In the genomic region with DNA sequence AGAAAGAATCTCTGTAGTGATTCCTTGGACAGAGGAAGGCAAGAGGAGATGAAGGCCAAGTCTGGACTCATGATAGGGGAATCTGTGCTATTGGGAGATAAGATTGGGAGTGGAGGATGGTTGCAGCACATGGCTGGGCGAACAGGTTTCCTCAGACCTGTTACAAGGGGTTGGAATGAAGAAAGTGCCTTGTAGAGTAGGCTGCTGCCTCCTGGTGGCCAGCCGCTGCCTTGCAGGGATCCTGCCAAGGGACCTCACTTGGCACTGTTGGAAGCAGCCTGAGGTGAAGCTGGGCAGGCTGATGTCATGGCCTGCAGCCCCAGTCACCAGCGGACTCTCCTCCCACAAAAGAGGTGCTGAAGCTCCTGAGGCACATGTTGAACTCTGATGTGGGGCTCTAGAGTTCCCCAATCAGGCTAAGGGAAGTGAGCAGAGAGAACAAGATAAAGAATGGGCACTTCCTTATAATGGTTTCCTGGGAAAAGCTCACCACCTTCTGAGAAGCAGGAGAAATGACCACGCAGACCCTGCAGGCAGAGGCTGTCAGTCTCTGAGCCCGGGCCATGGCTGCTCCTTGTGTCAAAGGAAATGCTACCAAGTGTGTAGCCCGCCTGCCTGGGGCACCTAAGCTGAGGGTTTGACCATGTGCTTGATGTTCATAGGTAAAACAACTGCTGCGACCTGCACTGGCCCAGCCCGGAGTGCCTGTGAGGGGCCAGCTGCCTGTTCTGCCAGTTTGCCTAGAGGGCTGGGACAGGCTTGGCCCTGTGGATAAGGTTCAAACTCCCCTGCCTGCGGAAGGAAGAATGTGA, we compare ENCODE assay signal across 8 cellular contexts. TPM values are rescaled to one million over a fixed set of nuclear protein-coding genes. Genes with fewer than 3 reads are reported as not detected.
A peak's percentile ranks its signal among the peaks of the same experiment; 100 is the strongest.
DNase-seq lines count a peak whose midpoint lies in the region; ATAC-seq and TF ChIP-seq lines count a peak whose summit lies in the region.

No MANE protein-coding gene starts in this region.

- DNase-seq in CD8-positive, alpha-beta memory T cell: peak; percentile 63 to 82 (median 69)
- DNase-seq in HFF-Myc (ENCODE audit: extremely low read depth, low read depth): peak; percentile 71
- DNase-seq in NCI-H774 (lab: John Stamatoyannopoulos, UW): peak; percentile 13
- peak; percentile 94 for DNase-seq in activated CD8-positive, alpha-beta T cell treated with anti-CD3 and anti-CD28 coated beads for 36 hours
- peak; percentile 72 for DNase-seq in effector CD8-positive, alpha-beta T cell (lab: John Stamatoyannopoulos, UW)
- peak; percentile 80 to 84 for DNase-seq in lung microvascular endothelial cell (ENCODE audit: low read depth in 2 of 2)
- peak; percentile 66 for DNase-seq in stimulated activated CD8-positive, alpha-beta memory T cell treated with anti-CD3 and anti-CD28 coated beads, Interleukin-12 subunit alpha, Interleukin-12 subunit beta, amount 100 ng/mL, for 1 hour (ENCODE audit: low read depth)

- peaks cover 46 to 56% (median 49%) of the 10 kb centered on the region in 3 donors for H3K4me1 Mint-ChIP-seq in CD8-positive, alpha-beta memory T cell
- H3K4me1 Mint-ChIP-seq in activated CD8-positive, alpha-beta T cell treated with anti-CD3 and anti-CD28 coated beads for 36 hours (ENCODE audit: low read depth): peaks cover 43% of the 10 kb centered on the region

- CTCF ChIA-PET in CD8-positive, alpha-beta memory T cell (lab: Charles Lee): interaction anchor here (0.8 to 13.9 kb wide), 13 partner anchors 8 to 1054 kb away, joined by 3 to 210 read pairs (median 4); a partner anchor contains a TSS
- CTCF ChIA-PET in activated CD8-positive, alpha-beta T cell treated with anti-CD3 and anti-CD28 coated beads for 36 hours (lab: Charles Lee): interaction anchor here (0.7 to 8.9 kb wide), 41 partner anchors 11 to 322 kb away, joined by 3 to 193 read pairs (median 4); a partner anchor contains a TSS

- peaks cover 2% of the 10 kb centered on the region for H3K36me3 ChIP-seq in CD8-positive, alpha-beta memory T cell (ENCODE audit: insufficient read depth, low read length)

- ATAC-seq in activated CD8-positive, alpha-beta T cell treated with anti-CD3 and anti-CD28 coated beads for 36 hours: peak; percentile 43
- no peak for ATAC-seq in GM19395 (IDR thresholded peaks at IDR 0.05; ENCODE audit: unreplicated experiment)

- H3K9me3 ChIP-seq in CD8-positive, alpha-beta memory T cell (ENCODE audit: low read length): no peaks in the 10 kb centered on the region

- H3K27me3 Mint-ChIP-seq in CD8-positive, alpha-beta memory T cell: peaks cover 0 to 2% of the 10 kb centered on the region in 2 donors
- no peaks in the 10 kb centered on the region for H3K27me3 Mint-ChIP-seq in activated CD8-positive, alpha-beta T cell treated with anti-CD3 and anti-CD28 coated beads for 36 hours

- TF ChIP-seq CTCF in HFF-Myc (IDR thresholded peaks at IDR 0.05; ENCODE audit: low read depth, low read length, missing control alignments): peak; percentile 98
- peak; percentile 94 for TF ChIP-seq CTCF in activated CD8-positive, alpha-beta T cell treated with anti-CD3 and anti-CD28 coated beads for 36 hours (IDR thresholded peaks at IDR 0.05)

- POLR2A ChIA-PET in CD8-positive, alpha-beta memory T cell (lab: Charles Lee): interaction anchor here (0.7 to 1.4 kb wide), 3 partner anchors 12 to 170 kb away, joined by 3 to 8 read pairs (median 4); a partner anchor contains a TSS
- POLR2A ChIA-PET in activated CD8-positive, alpha-beta T cell treated with anti-CD3 and anti-CD28 coated beads for 36 hours (lab: Charles Lee): interaction anchor here (0.6 to 2.4 kb wide), 9 partner anchors 9 to 1319 kb away, joined by 3 to 16 read pairs (median 4); a partner anchor contains a TSS

- peak overlapping the region; percentile 96 for H3K27ac ChIP-seq in CD8-positive, alpha-beta memory T cell (ENCODE audit: low read depth, low read length)

- peak overlapping the region; percentile 80 to 95 (median 90) for H3K27ac Mint-ChIP-seq in CD8-positive, alpha-beta memory T cell
- peak overlapping the region; percentile 46 for H3K27ac Mint-ChIP-seq in activated CD8-positive, alpha-beta T cell treated with anti-CD3 and anti-CD28 coated beads for 36 hours

- peak overlapping the region; percentile 90 for H3K4me3 ChIP-seq in CD8-positive, alpha-beta memory T cell (ENCODE audit: low read length)
- H3K4me3 ChIP-seq in HFF-Myc (replicated peaks; ENCODE audit: low read depth, low read length): no peak overlapping the region

- no peaks in the 10 kb centered on the region for H3K27me3 ChIP-seq in CD8-positive, alpha-beta memory T cell (ENCODE audit: insufficient read depth, low read length, poor library complexity, severe bottlenecking)

- H3K36me3 Mint-ChIP-seq in CD8-positive, alpha-beta memory T cell: peaks cover 0 to 17% (median 0%) of the 10 kb centered on the region in 3 donors
- H3K36me3 Mint-ChIP-seq in activated CD8-positive, alpha-beta T cell treated with anti-CD3 and anti-CD28 coated beads for 36 hours (ENCODE audit: low read depth): no peaks in the 10 kb centered on the region

- intact Hi-C loops in activated CD8-positive, alpha-beta T cell treated with anti-CD3 and anti-CD28 coated beads for 36 hours (cut with micrococcal nuclease): no loop called here

- H3K4me1 ChIP-seq in CD8-positive, alpha-beta memory T cell (ENCODE audit: insufficient read depth, low read length): peaks cover 46% of the 10 kb centered on the region

- H3K9me3 Mint-ChIP-seq in CD8-positive, alpha-beta memory T cell: no peaks in the 10 kb centered on the region
- H3K9me3 Mint-ChIP-seq in activated CD8-positive, alpha-beta T cell treated with anti-CD3 and anti-CD28 coated beads for 36 hours: no peaks in the 10 kb centered on the region

- peak overlapping the region; percentile 51 to 91 (median 77) for H3K4me3 Mint-ChIP-seq in CD8-positive, alpha-beta memory T cell
- peak overlapping the region; percentile 55 for H3K4me3 Mint-ChIP-seq in activated CD8-positive, alpha-beta T cell treated with anti-CD3 and anti-CD28 coated beads for 36 hours

RNA-seq across cellular contexts. Expression of a gene that starts 1.6 kb away (rescaled TPM):
- 10 to 100 TPM; 48.2 to 52.3 TPM for total RNA-seq in CD8-positive, alpha-beta memory T cell
- polyA plus RNA-seq in CD8-positive, alpha-beta memory T cell: 110 TPM
- total RNA-seq in activated CD8-positive, alpha-beta T cell treated with anti-CD3 and anti-CD28 coated beads for 36 hours: 10 to 100 TPM; 24.9 to 26.0 TPM
- 36.4 and 57.1 TPM in 2 replicates for total RNA-seq in lung microvascular endothelial cell

RNA-seq across cellular contexts. Expression of a gene that starts 37.4 kb away (rescaled TPM):
- under 1 TPM; 0.59 to 0.62 TPM for total RNA-seq in CD8-positive, alpha-beta memory T cell
- polyA plus RNA-seq in CD8-positive, alpha-beta memory T cell: 0.10 TPM
- under 1 TPM; 0.20 to 0.22 TPM for total RNA-seq in activated CD8-positive, alpha-beta T cell treated with anti-CD3 and anti-CD28 coated beads for 36 hours
- under 0.01 TPM in 2 replicates for total RNA-seq in lung microvascular endothelial cell

Comparison
In these comparisons a context has a peak if more than half of its experiments do, and no peak if none do; other contexts are left out.
1. DNase-seq: peak in every context shown above with its lines; median percentile 94 in activated CD8-positive, alpha-beta T cell treated with anti-CD3 and anti-CD28 coated beads for 36 hours; 82 in lung microvascular endothelial cell; 72 in effector CD8-positive, alpha-beta T cell; 71 in HFF-Myc; 69 in CD8-positive, alpha-beta memory T cell; 66 in stimulated activated CD8-positive, alpha-beta memory T cell treated with anti-CD3 and anti-CD28 coated beads, Interleukin-12 subunit alpha, Interleukin-12 subunit beta, amount 100 ng/mL, for 1 hour; 13 in NCI-H774.